ENCODE assay signal across 15 cellular contexts in the genomic region with DNA sequence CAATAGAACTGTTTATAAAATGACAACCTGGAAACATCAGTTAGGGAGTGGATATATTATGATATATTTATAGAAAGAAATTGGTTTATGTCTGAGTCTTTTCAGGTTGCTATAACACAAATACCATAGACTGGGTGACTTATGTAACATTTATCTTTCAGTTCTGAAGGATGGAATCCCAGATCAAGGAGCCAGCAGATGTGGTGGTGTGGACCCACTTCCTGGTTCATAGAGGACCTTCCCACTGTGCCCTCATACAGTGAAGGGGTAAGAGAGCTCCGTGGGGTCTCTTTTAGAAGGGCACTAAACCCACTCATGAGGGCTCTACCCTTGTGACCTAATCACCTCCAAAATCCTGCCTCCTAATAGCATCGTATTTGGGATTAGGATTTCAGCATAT.
DNase-seq lines count a peak whose midpoint lies in the region; ATAC-seq and TF ChIP-seq lines count a peak whose summit lies in the region.
"Had no signal": no experiment of that assay in that cellular context is flagged by ENCODE, and none has a peak within 500 bp of the region (broad histone marks: within the 10 kb centered on the region; RNA-seq: fewer than 3 reads in every experiment).

No MANE protein-coding gene starts in this region.

- CTCF ChIA-PET in activated CD8-positive, alpha-beta T cell treated with anti-CD3 and anti-CD28 coated beads for 36 hours (lab: Charles Lee): no interaction called here

- H3K27ac ChIP-seq in CD4-positive, CD25-positive, alpha-beta regulatory T cell (ENCODE audit: insufficient read depth, low read length, poor library complexity, severe bottlenecking): peak overlapping the region; percentile 48
- H3K27ac ChIP-seq: adrenal gland, epithelial cell of prostate had no signal

- ATAC-seq in CD4-positive, CD25-positive, alpha-beta regulatory T cell (ENCODE audit: low read depth in 2 of 2): peak in 1 of 2 donors; percentile 22
- no peak for ATAC-seq in activated CD8-positive, alpha-beta T cell treated with anti-CD3 and anti-CD28 coated beads for 36 hours
- peak; percentile 44 for ATAC-seq in left colon
- ATAC-seq in GM19023 (IDR thresholded peaks at IDR 0.05; ENCODE audit: unreplicated experiment): no peak
- ATAC-seq in HG03520 (IDR thresholded peaks at IDR 0.05; ENCODE audit: unreplicated experiment): no peak

- intact Hi-C loops in activated CD8-positive, alpha-beta T cell treated with anti-CD3 and anti-CD28 coated beads for 36 hours (cut with micrococcal nuclease): no loop called here
- intact Hi-C loops in left colon (cut with DNase I, micrococcal nuclease): no loop called here

- H3K4me3 Mint-ChIP-seq in T-helper 2 cell treated with Interferon-gamma antibody and Interleukin-4, amounts not matched to agents 5 μg/mL and 100 μg/mL, for 36 hours: peak overlapping the region; percentile 3
- H3K4me3 Mint-ChIP-seq in CD4-positive, CD25-positive, alpha-beta regulatory T cell: peak overlapping the region; percentile 23 to 78 (median 64)
- H3K4me3 Mint-ChIP-seq in activated CD8-positive, alpha-beta T cell treated with anti-CD3 and anti-CD28 coated beads for 36 hours: peak overlapping the region; percentile 21
- H3K4me3 Mint-ChIP-seq: HFFc6 had no signal

- H3K36me3 ChIP-seq in CD4-positive, CD25-positive, alpha-beta regulatory T cell (ENCODE audit: control insufficient read depth, insufficient read depth, low read length): peaks cover 8% of the 10 kb centered on the region
- H3K36me3 ChIP-seq: adrenal gland had no signal

- H3K9me3 ChIP-seq in CD4-positive, CD25-positive, alpha-beta regulatory T cell (ENCODE audit: control insufficient read depth in 2 of 2, low read length in 2 of 2): no peaks in the 10 kb centered on the region
- H3K9me3 ChIP-seq: adrenal gland had no signal

- H3K27me3 Mint-ChIP-seq in T-helper 2 cell treated with Interferon-gamma antibody and Interleukin-4, amounts not matched to agents 5 μg/mL and 100 μg/mL, for 36 hours (ENCODE audit: low read depth): no peaks in the 10 kb centered on the region
- H3K27me3 Mint-ChIP-seq in CD4-positive, CD25-positive, alpha-beta regulatory T cell: no peaks in the 10 kb centered on the region
- no peaks in the 10 kb centered on the region for H3K27me3 Mint-ChIP-seq in activated CD8-positive, alpha-beta T cell treated with anti-CD3 and anti-CD28 coated beads for 36 hours

- POLR2A ChIA-PET in activated CD8-positive, alpha-beta T cell treated with anti-CD3 and anti-CD28 coated beads for 36 hours (lab: Charles Lee): interaction anchor here (1.0 kb wide), 1 partner anchor 15 kb away, joined by 4 read pairs; no protein-coding TSS in a partner anchor

- no peak for TF ChIP-seq CTCF in activated CD8-positive, alpha-beta T cell treated with anti-CD3 and anti-CD28 coated beads for 36 hours (IDR thresholded peaks at IDR 0.05)

- H3K4me1 ChIP-seq in CD4-positive, CD25-positive, alpha-beta regulatory T cell (ENCODE audit: control insufficient read depth, insufficient read depth, low read length, poor library complexity, severe bottlenecking): peaks cover 54% of the 10 kb centered on the region

- H3K4me1 Mint-ChIP-seq in T-helper 2 cell treated with Interferon-gamma antibody and Interleukin-4, amounts not matched to agents 5 μg/mL and 100 μg/mL, for 36 hours (ENCODE audit: low read depth): peaks cover 68% of the 10 kb centered on the region
- H3K4me1 Mint-ChIP-seq in CD4-positive, CD25-positive, alpha-beta regulatory T cell: peaks cover 59 to 87% (median 71%) of the 10 kb centered on the region in 4 donors
- H3K4me1 Mint-ChIP-seq in activated CD8-positive, alpha-beta T cell treated with anti-CD3 and anti-CD28 coated beads for 36 hours (ENCODE audit: low read depth): peaks cover 89% of the 10 kb centered on the region

- H3K36me3 Mint-ChIP-seq in T-helper 2 cell treated with Interferon-gamma antibody and Interleukin-4, amounts not matched to agents 5 μg/mL and 100 μg/mL, for 36 hours (ENCODE audit: low read depth): peaks cover 64% of the 10 kb centered on the region
- peaks cover 33% of the 10 kb centered on the region for H3K36me3 Mint-ChIP-seq in CD4-positive, CD25-positive, alpha-beta regulatory T cell
- peaks cover 78% of the 10 kb centered on the region for H3K36me3 Mint-ChIP-seq in activated CD8-positive, alpha-beta T cell treated with anti-CD3 and anti-CD28 coated beads for 36 hours (ENCODE audit: low read depth)

- peaks cover 14% of the 10 kb centered on the region for H3K9me3 Mint-ChIP-seq in T-helper 2 cell treated with Interferon-gamma antibody and Interleukin-4, amounts not matched to agents 5 μg/mL and 100 μg/mL, for 36 hours
- H3K9me3 Mint-ChIP-seq in CD4-positive, CD25-positive, alpha-beta regulatory T cell: peaks cover 0 to 5% (median 0%) of the 10 kb centered on the region in 7 donors
- peaks cover 26% of the 10 kb centered on the region for H3K9me3 Mint-ChIP-seq in activated CD8-positive, alpha-beta T cell treated with anti-CD3 and anti-CD28 coated beads for 36 hours
- H3K9me3 Mint-ChIP-seq: HFFc6 had no signal

- H3K27me3 ChIP-seq in CD4-positive, CD25-positive, alpha-beta regulatory T cell (ENCODE audit: control insufficient read depth, insufficient read depth, low read length): no peaks in the 10 kb centered on the region
- H3K27me3 ChIP-seq: adrenal gland had no signal

- peak overlapping the region; percentile 4 for H3K27ac Mint-ChIP-seq in T-helper 2 cell treated with Interferon-gamma antibody and Interleukin-4, amounts not matched to agents 5 μg/mL and 100 μg/mL, for 36 hours
- H3K27ac Mint-ChIP-seq in CD4-positive, CD25-positive, alpha-beta regulatory T cell: peak overlapping the region; percentile 22 to 95 (median 74)
- H3K27ac Mint-ChIP-seq in activated CD8-positive, alpha-beta T cell treated with anti-CD3 and anti-CD28 coated beads for 36 hours: peak overlapping the region; percentile 85
- H3K27ac Mint-ChIP-seq: HFFc6 had no signal

- H3K4me3 ChIP-seq in CD4-positive, CD25-positive, alpha-beta regulatory T cell (ENCODE audit: low read depth, low read length): peak overlapping the region; percentile 30
- H3K4me3 ChIP-seq: adrenal gland had no signal

- DNase-seq in T-helper 2 cell treated with Interferon-gamma antibody and Interleukin-4, amounts not matched to agents 5 μg/mL and 100 μg/mL, for 36 hours (ENCODE audit: low spot score): no peak
- DNase-seq in T-helper 2 cell: no peak
- no peak for DNase-seq in CD4-positive, CD25-positive, alpha-beta regulatory T cell
- DNase-seq in activated CD8-positive, alpha-beta T cell treated with anti-CD3 and anti-CD28 coated beads for 36 hours: no peak
- DNase-seq in left colon: no peak
- DNase-seq in ecto neural progenitor cell (ENCODE audit: low spot score): no peak
- DNase-seq: adrenal gland, dermis blood vessel endothelial cell, HFFc6, NCI-H1105, NCI-H526, small intestine had no signal

Comparison
In these comparisons a context has a peak if more than half of its experiments do, and no peak if none do; other contexts are left out.
1. H3K27ac Mint-ChIP-seq: peak in every context shown above with its lines; median percentile 85 in activated CD8-positive, alpha-beta T cell treated with anti-CD3 and anti-CD28 coated beads for 36 hours; 74 in CD4-positive, CD25-positive, alpha-beta regulatory T cell; 4 in T-helper 2 cell treated with Interferon-gamma antibody and Interleukin-4, amounts not matched to agents 5 μg/mL and 100 μg/mL, for 36 hours.
2. H3K4me3 Mint-ChIP-seq: peak in every context shown above with its lines; median percentile 64 in CD4-positive, CD25-positive, alpha-beta regulatory T cell; 21 in activated CD8-positive, alpha-beta T cell treated with anti-CD3 and anti-CD28 coated beads for 36 hours; 3 in T-helper 2 cell treated with Interferon-gamma antibody and Interleukin-4, amounts not matched to agents 5 μg/mL and 100 μg/mL, for 36 hours.